In the genomic region with DNA sequence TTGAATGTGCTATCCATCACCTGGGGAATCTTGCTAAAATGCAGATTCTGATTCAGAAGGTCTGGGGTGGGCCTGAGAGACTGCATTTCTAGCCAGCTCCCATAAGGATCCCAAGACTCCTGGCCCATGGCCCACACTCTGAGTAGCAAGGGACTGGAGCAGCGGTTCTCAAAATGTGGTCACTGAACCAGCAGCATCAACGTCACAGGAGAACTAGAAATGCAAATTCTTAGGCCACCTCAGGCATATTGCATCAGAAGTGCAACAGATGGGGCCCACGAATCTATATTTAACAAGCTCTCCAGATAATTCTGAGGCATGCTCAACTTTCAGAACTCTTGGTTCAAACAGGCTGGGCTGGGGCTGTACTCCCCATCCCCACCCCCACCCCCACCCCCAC, we compare ENCODE assay signal across 1 cellular context.
TF ChIP-seq lines count a peak whose summit lies in the region.

No MANE protein-coding gene starts in this region.

TF ChIP-seq in GM23338, 12 proteins besides CTCF, POLR2A, EP300 and RAD21 (continued from another document):
- TF ChIP-seq, protein P1, sequence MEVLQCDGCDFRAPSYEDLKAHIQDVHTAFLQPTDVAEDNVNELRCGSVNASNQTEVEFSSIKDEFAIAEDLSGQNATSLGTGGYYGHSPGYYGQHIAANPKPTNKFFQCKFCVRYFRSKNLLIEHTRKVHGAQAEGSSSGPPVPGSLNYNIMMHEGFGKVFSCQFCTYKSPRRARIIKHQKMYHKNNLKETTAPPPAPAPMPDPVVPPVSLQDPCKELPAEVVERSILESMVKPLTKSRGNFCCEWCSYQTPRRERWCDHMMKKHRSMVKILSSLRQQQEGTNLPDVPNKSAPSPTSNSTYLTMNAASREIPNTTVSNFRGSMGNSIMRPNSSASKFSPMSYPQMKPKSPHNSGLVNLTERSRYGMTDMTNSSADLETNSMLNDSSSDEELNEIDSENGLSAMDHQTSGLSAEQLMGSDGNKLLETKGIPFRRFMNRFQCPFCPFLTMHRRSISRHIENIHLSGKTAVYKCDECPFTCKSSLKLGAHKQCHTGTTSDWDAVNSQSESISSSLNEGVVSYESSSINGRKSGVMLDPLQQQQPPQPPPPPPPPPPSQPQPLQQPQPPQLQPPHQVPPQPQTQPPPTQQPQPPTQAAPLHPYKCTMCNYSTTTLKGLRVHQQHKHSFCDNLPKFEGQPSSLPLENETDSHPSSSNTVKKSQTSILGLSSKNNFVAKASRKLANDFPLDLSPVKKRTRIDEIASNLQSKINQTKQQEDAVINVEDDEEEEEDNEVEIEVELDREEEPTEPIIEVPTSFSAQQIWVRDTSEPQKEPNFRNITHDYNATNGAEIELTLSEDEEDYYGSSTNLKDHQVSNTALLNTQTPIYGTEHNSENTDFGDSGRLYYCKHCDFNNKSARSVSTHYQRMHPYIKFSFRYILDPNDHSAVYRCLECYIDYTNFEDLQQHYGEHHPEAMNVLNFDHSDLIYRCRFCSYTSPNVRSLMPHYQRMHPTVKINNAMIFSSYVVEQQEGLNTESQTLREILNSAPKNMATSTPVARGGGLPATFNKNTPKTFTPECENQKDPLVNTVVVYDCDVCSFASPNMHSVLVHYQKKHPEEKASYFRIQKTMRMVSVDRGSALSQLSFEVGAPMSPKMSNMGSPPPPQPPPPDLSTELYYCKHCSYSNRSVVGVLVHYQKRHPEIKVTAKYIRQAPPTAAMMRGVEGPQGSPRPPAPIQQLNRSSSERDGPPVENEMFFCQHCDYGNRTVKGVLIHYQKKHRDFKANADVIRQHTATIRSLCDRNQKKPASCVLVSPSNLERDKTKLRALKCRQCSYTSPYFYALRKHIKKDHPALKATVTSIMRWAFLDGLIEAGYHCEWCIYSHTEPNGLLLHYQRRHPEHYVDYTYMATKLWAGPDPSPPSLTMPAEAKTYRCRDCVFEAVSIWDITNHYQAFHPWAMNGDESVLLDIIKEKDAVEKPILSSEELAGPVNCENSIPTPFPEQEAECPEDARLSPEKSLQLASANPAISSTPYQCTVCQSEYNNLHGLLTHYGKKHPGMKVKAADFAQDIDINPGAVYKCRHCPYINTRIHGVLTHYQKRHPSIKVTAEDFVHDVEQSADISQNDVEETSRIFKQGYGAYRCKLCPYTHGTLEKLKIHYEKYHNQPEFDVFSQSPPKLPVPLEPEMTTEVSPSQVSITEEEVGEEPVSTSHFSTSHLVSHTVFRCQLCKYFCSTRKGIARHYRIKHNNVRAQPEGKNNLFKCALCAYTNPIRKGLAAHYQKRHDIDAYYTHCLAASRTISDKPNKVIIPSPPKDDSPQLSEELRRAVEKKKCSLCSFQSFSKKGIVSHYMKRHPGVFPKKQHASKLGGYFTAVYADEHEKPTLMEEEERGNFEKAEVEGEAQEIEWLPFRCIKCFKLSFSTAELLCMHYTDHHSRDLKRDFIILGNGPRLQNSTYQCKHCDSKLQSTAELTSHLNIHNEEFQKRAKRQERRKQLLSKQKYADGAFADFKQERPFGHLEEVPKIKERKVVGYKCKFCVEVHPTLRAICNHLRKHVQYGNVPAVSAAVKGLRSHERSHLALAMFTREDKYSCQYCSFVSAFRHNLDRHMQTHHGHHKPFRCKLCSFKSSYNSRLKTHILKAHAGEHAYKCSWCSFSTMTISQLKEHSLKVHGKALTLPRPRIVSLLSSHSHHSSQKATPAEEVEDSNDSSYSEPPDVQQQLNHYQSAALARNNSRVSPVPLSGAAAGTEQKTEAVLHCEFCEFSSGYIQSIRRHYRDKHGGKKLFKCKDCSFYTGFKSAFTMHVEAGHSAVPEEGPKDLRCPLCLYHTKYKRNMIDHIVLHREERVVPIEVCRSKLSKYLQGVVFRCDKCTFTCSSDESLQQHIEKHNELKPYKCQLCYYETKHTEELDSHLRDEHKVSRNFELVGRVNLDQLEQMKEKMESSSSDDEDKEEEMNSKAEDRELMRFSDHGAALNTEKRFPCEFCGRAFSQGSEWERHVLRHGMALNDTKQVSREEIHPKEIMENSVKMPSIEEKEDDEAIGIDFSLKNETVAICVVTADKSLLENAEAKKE (CRISPR knock-in tag; IDR thresholded peaks at IDR 0.05) = no peak
- TF ChIP-seq NANOG (IDR thresholded peaks at IDR 0.05; ENCODE audit: borderline replicate concordance) (no peak), CREB1 (CRISPR knock-in tag; IDR thresholded peaks at IDR 0.05; ENCODE audit: low read depth) (no peak), EZH2 (IDR thresholded peaks at IDR 0.05; ENCODE audit: low read depth, unreplicated experiment) (no peak), ZNF114 (CRISPR knock-in tag; IDR thresholded peaks at IDR 0.05) (no peak), ZNF331 (CRISPR knock-in tag; IDR thresholded peaks at IDR 0.05; ENCODE audit: low read depth) (no peak)
